ENCODE assay signal across 13 cellular contexts in the genomic region with DNA sequence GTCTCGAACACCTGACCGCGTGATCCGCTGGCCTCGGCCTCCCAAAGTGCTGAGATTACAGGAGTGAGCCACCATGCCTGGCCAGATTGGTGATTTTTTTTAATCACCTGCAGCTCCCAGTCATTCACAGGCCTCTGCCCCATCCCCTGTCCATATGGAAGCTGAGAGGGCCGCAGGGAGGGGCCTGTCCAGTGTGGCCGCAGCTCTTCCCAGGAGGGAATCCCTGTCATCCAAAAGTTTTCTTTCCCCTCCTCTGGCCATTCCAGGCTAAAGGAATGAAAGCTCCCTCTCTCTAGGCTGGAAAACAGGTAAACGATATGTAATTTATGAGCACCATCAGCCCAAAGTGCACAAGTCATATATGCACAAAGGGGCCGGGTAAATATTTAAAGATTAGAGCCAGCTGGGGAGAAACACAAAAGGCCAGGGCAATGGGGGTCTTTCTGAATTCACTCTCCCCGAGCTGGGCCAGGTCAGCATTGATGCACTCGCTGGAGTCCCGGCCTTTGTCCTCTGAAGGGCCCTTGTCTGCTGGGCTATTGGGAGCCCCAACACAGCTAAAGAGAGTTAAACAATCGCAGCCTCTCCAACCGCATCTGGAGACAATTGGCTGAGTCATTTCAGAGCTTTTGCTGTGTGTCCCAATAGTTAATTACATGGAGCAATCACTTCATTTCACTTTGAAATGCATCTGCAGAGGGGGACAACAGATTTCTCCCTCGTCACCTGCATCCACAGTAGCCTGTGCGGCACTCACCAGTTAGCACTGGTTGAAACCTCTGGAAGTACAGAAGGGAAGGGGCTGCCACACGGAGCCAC. TPM values are rescaled to one million over a fixed set of nuclear protein-coding genes. Genes with fewer than 3 reads are reported as not detected.
DNase-seq lines count a peak whose midpoint lies in the region; ATAC-seq and TF ChIP-seq lines count a peak whose summit lies in the region.
"Had no signal": no experiment of that assay in that cellular context is flagged by ENCODE, and none has a peak within 500 bp of the region (broad histone marks: within the 10 kb centered on the region; RNA-seq: fewer than 3 reads in every experiment).

No MANE protein-coding gene starts in this region.

- H3K4me3 ChIP-seq in neural progenitor cell = peak overlapping the region; percentile 72
- H3K4me3 ChIP-seq: pancreas, SJSA1, upper lobe of right lung had no signal

- peaks cover 30% of the 10 kb centered on the region for H3K27me3 Mint-ChIP-seq in neural progenitor cell (ENCODE audit: insufficient read depth, low read depth)

- peak overlapping the region; percentile 74 for H3K27ac Mint-ChIP-seq in neural progenitor cell
- H3K27ac Mint-ChIP-seq: activated naive CD8-positive, alpha-beta T cell treated with anti-CD3 and anti-CD28 coated beads, Interleukin-2, amount 50 U/mL, for 24 hours had no signal

- H3K27ac ChIP-seq in neural progenitor cell = peak overlapping the region; percentile 89
- H3K27ac ChIP-seq: 22Rv1, pancreas, SJSA1, upper lobe of right lung had no signal

- H3F3A ChIP-seq in neural progenitor cell (ENCODE audit: low read depth) = peaks cover 85% of the 10 kb centered on the region

- DNase-seq in NCI-H1105 treated with DMSO at 0.1 percent for 48 hours (lab: John Stamatoyannopoulos, UW) = peak; percentile 18
- DNase-seq in NCI-H1105 (lab: John Stamatoyannopoulos, UW) = no peak
- DNase-seq in NOMO-1 treated with dmso at 0.1 percent for 144 hours (lab: John Stamatoyannopoulos, UW; ENCODE audit: unreplicated experiment) = peak; percentile 40
- DNase-seq in neural progenitor cell (ENCODE audit: low spot score) = peak; percentile 92
- DNase-seq in NCI-H82 treated with DMSO at 0.1 percent for 48 hours (lab: John Stamatoyannopoulos, UW; ENCODE audit: unreplicated experiment) = no peak
- DNase-seq: activated CD4-positive, alpha-beta T cell treated with anti-CD3 and anti-CD28 coated beads, Interleukin-2, amount 50 U/mL, for 48 hours; activated naive CD8-positive, alpha-beta T cell treated with anti-CD3 and anti-CD28 coated beads, Interleukin-2, amount 50 U/mL, for 24 hours; left cardiac atrium; upper lobe of right lung had no signal

- no peaks in the 10 kb centered on the region for H3K36me3 ChIP-seq in neural progenitor cell
- H3K36me3 ChIP-seq: pancreas, upper lobe of right lung had no signal

- H3K27me3 ChIP-seq in neural progenitor cell = peaks cover 19% of the 10 kb centered on the region

- H3K9me3 ChIP-seq in neural progenitor cell (ENCODE audit: low read depth) = no peaks in the 10 kb centered on the region
- H3K9me3 ChIP-seq: pancreas, upper lobe of right lung had no signal

- H3K9me3 Mint-ChIP-seq in neural progenitor cell = peaks cover 4% of the 10 kb centered on the region
- H3K9me3 Mint-ChIP-seq: activated naive CD8-positive, alpha-beta T cell treated with anti-CD3 and anti-CD28 coated beads, Interleukin-2, amount 50 U/mL, for 24 hours had no signal

- peaks cover 25% of the 10 kb centered on the region for H3K79me2 ChIP-seq in neural progenitor cell (ENCODE audit: low read depth)

- peaks cover 54% of the 10 kb centered on the region for H3K4me1 ChIP-seq in neural progenitor cell

- H3K4me2 ChIP-seq in neural progenitor cell = peak overlapping the region; percentile 96

- TF ChIP-seq CTCF in neural progenitor cell (IDR thresholded peaks at IDR 0.05) = no peak

- H3K9ac ChIP-seq in neural progenitor cell = no peak overlapping the region

- H3K4me1 Mint-ChIP-seq in neural progenitor cell = peaks cover 59% of the 10 kb centered on the region

- no peak overlapping the region for H2AFZ ChIP-seq in neural progenitor cell (replicated peaks)

- peak overlapping the region; percentile 59 for H3K4me3 Mint-ChIP-seq in neural progenitor cell
- H3K4me3 Mint-ChIP-seq: activated naive CD8-positive, alpha-beta T cell treated with anti-CD3 and anti-CD28 coated beads, Interleukin-2, amount 50 U/mL, for 24 hours had no signal

- H4K20me1 ChIP-seq in neural progenitor cell (ENCODE audit: low read depth) = peaks cover 10% of the 10 kb centered on the region

- no peaks in the 10 kb centered on the region for H3K36me3 Mint-ChIP-seq in neural progenitor cell

- ATAC-seq in HG02763 (IDR thresholded peaks at IDR 0.05; ENCODE audit: unreplicated experiment) = no peak
- ATAC-seq: activated naive CD8-positive, alpha-beta T cell treated with anti-CD3 and anti-CD28 coated beads, Interleukin-2, amount 50 U/mL, for 24 hours; left cardiac atrium; pancreas; upper lobe of right lung had no signal

RNA-seq across cellular contexts. Expression of a gene that starts 3.8 kb away (rescaled TPM):
- total RNA-seq in neural progenitor cell (ENCODE audit: low replicate concordance) = 5.5 and 22.2 TPM in 2 replicates
- total RNA-seq: left cardiac atrium, pancreas, SJSA1, upper lobe of right lung had no signal

RNA-seq across cellular contexts. Expression of a gene that starts 4.4 kb away (rescaled TPM):
- 88.4 and 118 TPM in 2 replicates for total RNA-seq in neural progenitor cell (ENCODE audit: low replicate concordance)

RNA-seq across cellular contexts. Expression of a gene that starts 20.7 kb away (rescaled TPM):
- 8.4 and 27.3 TPM in 2 replicates for total RNA-seq in neural progenitor cell (ENCODE audit: low replicate concordance)

RNA-seq across cellular contexts. Expression of a gene that starts 34.2 kb away (rescaled TPM):
- 3.1 and 5.9 TPM in 2 replicates for total RNA-seq in neural progenitor cell (ENCODE audit: low replicate concordance)

RNA-seq across cellular contexts. Expression of a gene that starts 40.8 kb away (rescaled TPM):
- total RNA-seq in neural progenitor cell (ENCODE audit: low replicate concordance) = 261 and 410 TPM in 2 replicates

Comparison
In these comparisons a context has a peak if more than half of its experiments do, and no peak if none do; other contexts are left out.
1. DNase-seq: peak in NCI-H1105 treated with DMSO at 0.1 percent for 48 hours (single experiment), NOMO-1 treated with dmso at 0.1 percent for 144 hours (single experiment) and neural progenitor cell (single experiment); none in NCI-H1105 (single experiment) and NCI-H82 treated with DMSO at 0.1 percent for 48 hours (single experiment).